ENCODE assay signal across 6 cellular contexts in the genomic region with DNA sequence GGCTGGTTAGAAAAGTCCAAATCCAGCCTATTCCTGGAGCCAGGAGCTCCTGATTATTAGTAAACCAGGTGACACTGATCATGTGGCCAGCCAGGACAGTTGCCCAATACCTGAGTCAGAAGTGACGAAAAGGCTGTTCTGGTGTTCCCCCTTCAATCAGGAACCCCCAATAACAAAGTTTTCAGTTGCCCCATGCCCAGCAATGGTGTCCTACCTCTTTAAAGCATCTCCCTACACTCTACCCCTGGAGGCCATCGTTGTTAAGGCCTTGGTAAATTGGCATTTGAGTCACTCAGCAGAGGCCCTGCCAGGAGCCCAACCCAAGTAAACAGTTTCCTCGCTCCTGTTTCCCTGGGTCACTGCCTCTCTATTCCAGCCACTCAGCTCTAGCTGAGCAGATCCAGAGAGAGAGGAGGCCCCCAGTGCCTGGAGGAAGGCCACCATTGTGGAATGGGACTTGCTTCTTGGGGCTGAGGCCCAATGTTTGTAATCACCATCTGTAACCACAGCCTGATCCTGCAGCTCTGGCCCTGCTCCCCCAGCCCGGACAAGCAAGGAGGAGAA.
A peak's percentile ranks its signal among the peaks of the same experiment; 100 is the strongest.
DNase-seq lines count a peak whose midpoint lies in the region; ATAC-seq and TF ChIP-seq lines count a peak whose summit lies in the region.

No MANE protein-coding gene starts in this region.

- peak overlapping the region; percentile 45 for H3K4me2 ChIP-seq in DOHH2 (ENCODE audit: low read length)

- H3K36me3 ChIP-seq in DOHH2 (ENCODE audit: control insufficient read depth, low read length) = peaks cover 52% of the 10 kb centered on the region

- ATAC-seq in HG03342 (IDR thresholded peaks at IDR 0.05; ENCODE audit: unreplicated experiment) = no peak
- no peak for ATAC-seq in GM21360 (IDR thresholded peaks at IDR 0.05; ENCODE audit: unreplicated experiment)
- ATAC-seq in GM18517 (IDR thresholded peaks at IDR 0.05; ENCODE audit: unreplicated experiment) = no peak

- no peak overlapping the region for H3K4me3 ChIP-seq in DOHH2 (ENCODE audit: low read length)

- H4K20me1 ChIP-seq in DOHH2 (ENCODE audit: control insufficient read depth, insufficient read depth, low read depth, low read length) = no peaks in the 10 kb centered on the region

- H3K79me2 ChIP-seq in DOHH2 (ENCODE audit: control insufficient read depth, low read length) = no peaks in the 10 kb centered on the region

- no peaks in the 10 kb centered on the region for H3K9me3 ChIP-seq in DOHH2 (ENCODE audit: control insufficient read depth, insufficient read depth, low read length)

- no peak for TF ChIP-seq CTCF in DOHH2 (IDR thresholded peaks at IDR 0.05; ENCODE audit: low read depth, low read length, poor library complexity, severe bottlenecking)

- no peaks in the 10 kb centered on the region for H3F3A ChIP-seq in DOHH2 (ENCODE audit: control insufficient read depth, insufficient read depth)

- H3K27ac ChIP-seq in DOHH2 (ENCODE audit: low read depth, low read length) = peak overlapping the region; percentile 48

- H3K4me1 ChIP-seq in DOHH2 (ENCODE audit: control insufficient read depth, low read length) = peaks cover 34% of the 10 kb centered on the region

- H3K27me3 ChIP-seq in DOHH2 (ENCODE audit: control insufficient read depth, low read length) = no peaks in the 10 kb centered on the region

- H3K9me2 ChIP-seq in DOHH2 (replicated peaks; ENCODE audit: control insufficient read depth, low read length) = no peaks in the 10 kb centered on the region

- DNase-seq in amniotic stem cell (lab: John Stamatoyannopoulos, UW) (peak; percentile 51), midbrain (lab: John Stamatoyannopoulos, UW) (peak; percentile 72)
